10 cellular contexts compared by ENCODE assay signal in genomic region chr12:100058482-100059029, GRCh38.
A peak's percentile ranks its signal among the peaks of the same experiment; 100 is the strongest.
DNase-seq lines count a peak whose midpoint lies in the region; ATAC-seq, FAIRE-seq and TF ChIP-seq lines count a peak whose summit lies in the region.
"Had no signal": no experiment of that assay in that cellular context is flagged by ENCODE, and none has a peak within 500 bp of the region (broad histone marks: within the 10 kb centered on the region; RNA-seq: fewer than 3 reads in every experiment).

No MANE protein-coding gene starts in this region.

- H3K27me3 ChIP-seq in BE2C, result no peaks in the 10 kb centered on the region
- no peaks in the 10 kb centered on the region for H3K27me3 ChIP-seq in GM23338 (ENCODE audit: insufficient read depth)

- H3K79me2 ChIP-seq in GM23338 (replicated peaks; ENCODE audit: insufficient read depth), result no peaks in the 10 kb centered on the region

- ATAC-seq in GM23338 (no peak), WTC11 (no peak)

- DNase-seq in BE2C (no peak), GM23338 (ENCODE audit: low spot score) (no peak), RCC 7860 (ENCODE audit: low spot score) (peak; percentile 22), foreskin melanocyte (peak; percentile 19), NCI-H2171 treated with DMSO at 0.1 percent for 48 hours (lab: John Stamatoyannopoulos, UW) (no peak), WTC11 (ENCODE audit: low spot score) (no peak), NCI-H2107 (lab: John Stamatoyannopoulos, UW) (no peak)
- DNase-seq in stimulated activated naive CD4-positive, alpha-beta T cell (lab: John Stamatoyannopoulos, UW), result no peak
- DNase-seq: amygdala, NCI-H446 treated with DMSO at 0.1 percent for 48 hours had no signal

- H3K4me1 Mint-ChIP-seq in GM23338 (no peaks in the 10 kb centered on the region), WTC11 (no peaks in the 10 kb centered on the region)

- H3K36me3 ChIP-seq in BE2C, result peaks cover 5% of the 10 kb centered on the region; the same call in 1 of the 2 replicates
- peaks cover 6% of the 10 kb centered on the region for H3K36me3 ChIP-seq in GM23338 (ENCODE audit: insufficient read depth)

- peak overlapping the region; percentile 59; the same call in 1 of the 2 replicates for H3K27ac ChIP-seq in GM23338 (ENCODE audit: low read depth)

- H3K36me3 Mint-ChIP-seq in GM23338 (ENCODE audit: low read depth) (peaks cover 5% of the 10 kb centered on the region), WTC11 (peaks cover 12% of the 10 kb centered on the region)

- TF ChIP-seq CTCF in BE2C (IDR thresholded peaks at IDR 0.05; ENCODE audit: low read depth, low read length) (0 out of 2 replicates have a peak, but pooled peaks have one; percentile 6), GM23338 (conservative IDR thresholded peaks at IDR 0.05; ENCODE audit: low read depth in 2 of 2) (peak in 1 of 2 experiments; percentile 12; a peak in 2 of 4 replicates), WTC11 (IDR thresholded peaks at IDR 0.05) (no peak)

- H3K4me1 ChIP-seq in BE2C, result no peaks in the 10 kb centered on the region; the same call in 1 of the 2 replicates
- no peaks in the 10 kb centered on the region for H3K4me1 ChIP-seq in GM23338 (ENCODE audit: insufficient read depth)

- FAIRE-seq in RCC 7860 (lab: Jason Lieb, UNC), result no peak

- H4K20me1 ChIP-seq in GM23338 (replicated peaks; ENCODE audit: insufficient read depth), result no peaks in the 10 kb centered on the region

- H2AFZ ChIP-seq in GM23338, result no peak overlapping the region

- H3K9me2 ChIP-seq in GM23338 (ENCODE audit: insufficient read depth), result no peaks in the 10 kb centered on the region

- H3K4me2 ChIP-seq in GM23338, result no peak overlapping the region

- H3K9me3 ChIP-seq in BE2C, result no peaks in the 10 kb centered on the region

- POLR2A ChIA-PET in WTC11 (lab: Charles Lee), result no interaction called here

- CTCF ChIA-PET in WTC11 (lab: Charles Lee), result no interaction called here

- H3F3A ChIP-seq in GM23338 (replicated peaks; ENCODE audit: low read depth), result no peaks in the 10 kb centered on the region

- H3K27me3 Mint-ChIP-seq in GM23338 (ENCODE audit: insufficient read depth, low read depth, poor library complexity) (no peaks in the 10 kb centered on the region), WTC11 (ENCODE audit: low read depth) (no peaks in the 10 kb centered on the region)

- H3K9me3 Mint-ChIP-seq in GM23338 (no peaks in the 10 kb centered on the region), WTC11 (no peaks in the 10 kb centered on the region)

- H3K27ac Mint-ChIP-seq in GM23338 (no peak overlapping the region), WTC11 (no peak overlapping the region)

- H3K4me3 Mint-ChIP-seq in GM23338, result no peak overlapping the region
- H3K4me3 Mint-ChIP-seq in WTC11, result no peak overlapping the region

- H3K4me3 ChIP-seq in BE2C (ENCODE audit: low read depth, low read length) (no peak overlapping the region), GM23338 (no peak overlapping the region)

TF ChIP-seq in GM23338, 12 proteins besides CTCF, POLR2A, EP300 and RAD21:
- TF ChIP-seq ETS1 (IDR thresholded peaks at IDR 0.05) (no peak), REST (IDR thresholded peaks at IDR 0.05; ENCODE audit: unreplicated experiment) (no peak), NANOG (IDR thresholded peaks at IDR 0.05; ENCODE audit: borderline replicate concordance) (no peak), POLR2AphosphoS5 (IDR thresholded peaks at IDR 0.05; ENCODE audit: low read depth) (no peak), JUNB (IDR thresholded peaks at IDR 0.05; ENCODE audit: unreplicated experiment) (no peak)

TF ChIP-seq in WTC11, 78 proteins besides CTCF, POLR2A, EP300 and RAD21:
- TF ChIP-seq ZNF219 (CRISPR knock-in tag; IDR thresholded peaks at IDR 0.05; ENCODE audit: borderline replicate concordance) (no peak), PRRX2 (CRISPR knock-in tag; IDR thresholded peaks at IDR 0.05) (no peak), USF1 (CRISPR knock-in tag; IDR thresholded peaks at IDR 0.05) (no peak), NFYB (CRISPR knock-in tag; conservative IDR thresholded peaks at IDR 0.05; ENCODE audit: low read depth) (no peak), ZMAT4 (CRISPR knock-in tag; IDR thresholded peaks at IDR 0.05) (no peak), FOXP4 (CRISPR knock-in tag; IDR thresholded peaks at IDR 0.05) (no peak), TEAD1 (CRISPR knock-in tag; IDR thresholded peaks at IDR 0.05) (no peak), MYBL2 (CRISPR knock-in tag; IDR thresholded peaks at IDR 0.05) (no peak), RELA (CRISPR knock-in tag; IDR thresholded peaks at IDR 0.05; ENCODE audit: borderline replicate concordance) (no peak), ZBTB21 (CRISPR knock-in tag; IDR thresholded peaks at IDR 0.05; ENCODE audit: borderline replicate concordance) (no peak), NR2C2 (CRISPR knock-in tag; IDR thresholded peaks at IDR 0.05) (no peak), NR3C1 (CRISPR knock-in tag; conservative IDR thresholded peaks at IDR 0.05; ENCODE audit: low read depth) (no peak), MLX (CRISPR knock-in tag; IDR thresholded peaks at IDR 0.05) (no peak)

Comparison
In these comparisons a context has a peak if more than half of its experiments do, and no peak if none do; other contexts are left out.
1. DNase-seq: peak in RCC 7860 (single experiment) and foreskin melanocyte (single experiment); none in BE2C (single experiment), GM23338 (single experiment), NCI-H2171 treated with DMSO at 0.1 percent for 48 hours (single experiment), stimulated activated naive CD4-positive, alpha-beta T cell (0 of 6), WTC11 (single experiment) and NCI-H2107 (single experiment).